Comparison of ENCODE assay signal across 29 cellular contexts in the genomic region with DNA sequence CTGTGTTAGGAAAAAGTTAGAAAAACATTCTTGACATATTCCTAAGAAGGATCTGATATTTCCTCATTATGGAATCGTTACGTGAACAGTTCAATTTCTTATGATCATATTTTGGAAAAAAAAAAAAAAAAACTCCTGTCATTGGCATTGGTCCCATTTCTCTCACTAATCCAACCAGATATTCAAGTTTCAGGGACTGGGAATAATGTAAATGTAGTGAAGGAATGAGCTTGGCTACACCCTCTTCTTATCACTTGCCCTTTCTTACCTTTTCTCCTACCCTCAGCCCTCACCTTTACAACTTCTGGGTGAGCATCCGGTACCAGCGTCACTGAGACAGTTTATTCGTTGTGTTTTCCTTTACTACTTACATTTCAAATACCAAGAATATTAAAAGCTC.
"Had no signal": no experiment of that assay in that cellular context is flagged by ENCODE, and none has a peak within 500 bp of the region (broad histone marks: within the 10 kb centered on the region; RNA-seq: fewer than 3 reads in every experiment).

No MANE protein-coding gene starts in this region.

- ATAC-seq: activated naive CD4-positive, alpha-beta T cell treated with anti-CD3 and anti-CD28 coated beads, Interleukin-2, amount 50 U/mL, for 72 hours had no signal

- DNase-seq: activated CD4-positive, alpha-beta memory T cell treated with anti-CD3 and anti-CD28 coated beads, Interleukin-2, amount 10 ng/mL, durations not matched to agents 7 days and 5 days; activated CD4-positive, alpha-beta T cell treated with anti-CD3 and anti-CD28 coated beads for 1 hour; activated CD4-positive, alpha-beta T cell treated with anti-CD3 and anti-CD28 coated beads for 48 hours; activated CD4-positive, CD25-positive, alpha-beta regulatory T cell; activated gamma-delta T cell treated with Interleukin-2 at 50 U/mL for 16 hours; activated naive CD4-positive, alpha-beta T cell treated with anti-CD3 and anti-CD28 coated beads for 36 hours; activated T-cell treated with anti-CD3 and anti-CD28 coated beads, Interleukin-2, amount 50 U/mL, for 24 hours; adrenal gland; central memory CD4-positive, alpha-beta T cell; Karpas-422; KBM-7; MG63; NCI-H1048; NCI-H1105 treated with DMSO at 0.1 percent for 48 hours; NCI-H1436; NCI-H1694; NCI-H1930; NCI-H2081 treated with DMSO at 0.1 percent for 48 hours; NCI-H345; NCI-H524 treated with DMSO at 0.1 percent for 48 hours; SHP77; SW 1271; T-helper 1 cell; T-helper 2 cell; T-helper 9 cell had no signal

- H3K27me3 ChIP-seq: adrenal gland, MG63, SJSA1 had no signal

- H3K4me3 ChIP-seq: adrenal gland, MG63, SJSA1 had no signal

- H3K4me3 Mint-ChIP-seq: activated CD4-positive, alpha-beta memory T cell treated with anti-CD3 and anti-CD28 coated beads, Interleukin-2, amount 10 ng/mL, durations not matched to agents 7 days and 5 days; activated naive CD4-positive, alpha-beta T cell treated with anti-CD3 and anti-CD28 coated beads for 36 hours; activated T-cell treated with anti-CD3 and anti-CD28 coated beads, Interleukin-2, amount 50 U/mL, for 24 hours; brain had no signal

- H3K36me3 Mint-ChIP-seq: activated naive CD4-positive, alpha-beta T cell treated with anti-CD3 and anti-CD28 coated beads, Interleukin-2, amount 50 U/mL, for 72 hours; brain had no signal

- H3K4me1 ChIP-seq: adrenal gland, SJSA1 had no signal

- H3K9me3 Mint-ChIP-seq: activated CD4-positive, alpha-beta memory T cell treated with anti-CD3 and anti-CD28 coated beads, Interleukin-2, amount 10 ng/mL, durations not matched to agents 7 days and 5 days; activated naive CD4-positive, alpha-beta T cell treated with anti-CD3 and anti-CD28 coated beads for 36 hours; brain had no signal

- H3K27me3 Mint-ChIP-seq: activated CD4-positive, alpha-beta memory T cell treated with anti-CD3 and anti-CD28 coated beads, Interleukin-2, amount 10 ng/mL, durations not matched to agents 7 days and 5 days; activated T-cell treated with anti-CD3 and anti-CD28 coated beads, Interleukin-2, amount 50 U/mL, for 24 hours; brain had no signal

- H3K9me3 ChIP-seq: adrenal gland, MG63, SJSA1 had no signal

- H3K4me1 Mint-ChIP-seq: activated CD4-positive, alpha-beta memory T cell treated with anti-CD3 and anti-CD28 coated beads, Interleukin-2, amount 10 ng/mL, durations not matched to agents 7 days and 5 days had no signal

- H3K27ac Mint-ChIP-seq: activated CD4-positive, alpha-beta memory T cell treated with anti-CD3 and anti-CD28 coated beads, Interleukin-2, amount 10 ng/mL, durations not matched to agents 7 days and 5 days; activated naive CD4-positive, alpha-beta T cell treated with anti-CD3 and anti-CD28 coated beads for 36 hours; activated naive CD4-positive, alpha-beta T cell treated with anti-CD3 and anti-CD28 coated beads, Interleukin-2, amount 50 U/mL, for 72 hours; activated T-cell treated with anti-CD3 and anti-CD28 coated beads, Interleukin-2, amount 50 U/mL, for 24 hours; brain had no signal

- H3K27ac ChIP-seq: adrenal gland, SJSA1, VCaP had no signal

- H3K36me3 ChIP-seq: adrenal gland, MG63, SJSA1 had no signal
